8 cellular contexts compared by ENCODE assay signal in genomic region chr12:62934799-62935674, GRCh38. TPM values are rescaled to one million over a fixed set of nuclear protein-coding genes. Genes with fewer than 3 reads are reported as not detected.
DNase-seq lines count a peak whose midpoint lies in the region; ATAC-seq and TF ChIP-seq lines count a peak whose summit lies in the region.

A gene with protein sequence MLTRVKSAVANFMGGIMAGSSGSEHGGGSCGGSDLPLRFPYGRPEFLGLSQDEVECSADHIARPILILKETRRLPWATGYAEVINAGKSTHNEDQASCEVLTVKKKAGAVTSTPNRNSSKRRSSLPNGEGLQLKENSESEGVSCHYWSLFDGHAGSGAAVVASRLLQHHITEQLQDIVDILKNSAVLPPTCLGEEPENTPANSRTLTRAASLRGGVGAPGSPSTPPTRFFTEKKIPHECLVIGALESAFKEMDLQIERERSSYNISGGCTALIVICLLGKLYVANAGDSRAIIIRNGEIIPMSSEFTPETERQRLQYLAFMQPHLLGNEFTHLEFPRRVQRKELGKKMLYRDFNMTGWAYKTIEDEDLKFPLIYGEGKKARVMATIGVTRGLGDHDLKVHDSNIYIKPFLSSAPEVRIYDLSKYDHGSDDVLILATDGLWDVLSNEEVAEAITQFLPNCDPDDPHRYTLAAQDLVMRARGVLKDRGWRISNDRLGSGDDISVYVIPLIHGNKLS (minus strand): TSS chr12:62935150. CDS start chr12:62934736, 414 bp downstream.

- no peaks in the 10 kb centered on the region for H3K36me3 ChIP-seq in neural cell (ENCODE audit: insufficient read depth, low read length)
- no peaks in the 10 kb centered on the region for H3K36me3 ChIP-seq in aorta (ENCODE audit: control insufficient read depth in 1 of 2, insufficient read depth in 2 of 2, low read length in 1 of 2)

- H2AFZ ChIP-seq in neural cell (ENCODE audit: low read depth, low read length) = peak within 1 kb of the TSS; percentile 30

- no peaks in the 10 kb centered on the region for H3K79me2 ChIP-seq in neural cell (replicated peaks; ENCODE audit: insufficient read depth, low read length)

- H3K4me3 ChIP-seq in neural cell (ENCODE audit: low read length) (peak within 1 kb of the TSS; percentile 94), aorta (ENCODE audit: low read length in 2 of 2) (peak within 1 kb of the TSS; percentile 56 to 70)

- H3K27me3 ChIP-seq in neural cell (ENCODE audit: insufficient read depth, low read depth, low read length) (peaks cover 10% of the 10 kb centered on the region), aorta (ENCODE audit: control insufficient read depth in 1 of 2, insufficient read depth in 2 of 2, low read length in 1 of 2) (no peaks in the 10 kb centered on the region)

- H3K27ac ChIP-seq in neural cell (ENCODE audit: low read length) (no peak within 1 kb of the TSS), aorta (ENCODE audit: low read depth in 1 of 2, low read length in 2 of 2) (peak within 1 kb of the TSS; percentile 4 to 50)

- no peaks in the 10 kb centered on the region for H3K36me3 Mint-ChIP-seq in activated T-helper 2 cell treated with anti-CD3 and anti-CD28 coated beads, Interferon-gamma antibody, Interleukin-2, Interleukin-4, amounts not matched to agents 10 μg/mL and 5 μg/mL and 100 μg/mL, durations not matched to agents 14 hours and 24 hours and 36 hours (ENCODE audit: low read depth)

- no peaks in the 10 kb centered on the region for H3K9me3 Mint-ChIP-seq in activated T-helper 2 cell treated with anti-CD3 and anti-CD28 coated beads, Interferon-gamma antibody, Interleukin-2, Interleukin-4, amounts not matched to agents 10 μg/mL and 5 μg/mL and 100 μg/mL, durations not matched to agents 14 hours and 24 hours and 36 hours

- H3K4me2 ChIP-seq in neural cell (ENCODE audit: low read length) = peak within 1 kb of the TSS; percentile 71

- peak; percentile 88 for TF ChIP-seq CTCF in neural cell (IDR thresholded peaks at IDR 0.05; ENCODE audit: poor library complexity, severe bottlenecking)

- peak; percentile 52 for TF ChIP-seq RAD21 in neural cell (conservative IDR thresholded peaks at IDR 0.05)

- no peaks in the 10 kb centered on the region for H3K9me3 ChIP-seq in neural cell (ENCODE audit: low read length)
- no peaks in the 10 kb centered on the region for H3K9me3 ChIP-seq in aorta (ENCODE audit: control insufficient read depth, low read length)

- H3K27ac Mint-ChIP-seq in activated T-helper 2 cell treated with anti-CD3 and anti-CD28 coated beads, Interferon-gamma antibody, Interleukin-2, Interleukin-4, amounts not matched to agents 10 μg/mL and 5 μg/mL and 100 μg/mL, durations not matched to agents 14 hours and 24 hours and 36 hours = no peak within 1 kb of the TSS

- intact Hi-C loops in activated T-helper 2 cell treated with anti-CD3 and anti-CD28 coated beads, Interferon-gamma antibody, Interleukin-2, Interleukin-4, amounts not matched to agents 10 μg/mL and 5 μg/mL and 100 μg/mL, durations not matched to agents 14 hours and 24 hours and 36 hours (cut with micrococcal nuclease) = loop anchor here (10.0 kb wide), 1 partner anchor 120 kb away; no protein-coding TSS in a partner anchor
- intact Hi-C loops in aorta (cut with DNase I) = loop anchor here (1.0 to 10.0 kb wide), 6 partner anchors 68 to 122 kb away; no protein-coding TSS in a partner anchor

- WGBS in aorta, 2 donors = 2% methylated on average over 48 to 69 of the region's 69 CpGs

- no peaks in the 10 kb centered on the region for H4K20me1 ChIP-seq in neural cell (ENCODE audit: insufficient read depth)

- peaks cover 36% of the 10 kb centered on the region for H3K27me3 Mint-ChIP-seq in activated T-helper 2 cell treated with anti-CD3 and anti-CD28 coated beads, Interferon-gamma antibody, Interleukin-2, Interleukin-4, amounts not matched to agents 10 μg/mL and 5 μg/mL and 100 μg/mL, durations not matched to agents 14 hours and 24 hours and 36 hours (ENCODE audit: low read depth)

- no peaks in the 10 kb centered on the region for H3K9me2 ChIP-seq in neural cell (ENCODE audit: insufficient read depth, low read length)

- peaks cover 5% of the 10 kb centered on the region for H3F3A ChIP-seq in neural cell (ENCODE audit: insufficient read depth, low read length, poor library complexity, severe bottlenecking)

- H3K4me1 ChIP-seq in aorta (ENCODE audit: control insufficient read depth in 1 of 2, insufficient read depth in 2 of 2, low read length in 2 of 2) = no peaks in the 10 kb centered on the region

- TF ChIP-seq EP300 in neural cell (conservative IDR thresholded peaks at IDR 0.05; ENCODE audit: poor library complexity, severe bottlenecking) = peak; percentile 21

- ATAC-seq in GM19455 (IDR thresholded peaks at IDR 0.05; ENCODE audit: unreplicated experiment) (peak; percentile 77), HG03469 (IDR thresholded peaks at IDR 0.05; ENCODE audit: unreplicated experiment) (peak; percentile 76), aorta (ENCODE audit: low FRiP score) (peak; percentile 76)

- DNase-seq in DMS153 (lab: John Stamatoyannopoulos, UW) = peak; percentile 80
- peak; percentile 92 for DNase-seq in NCI-H526 treated with DMSO at 0.1 percent for 48 hours (lab: John Stamatoyannopoulos, UW)
- peak; percentile 15 for DNase-seq in activated T-helper 2 cell treated with anti-CD3 and anti-CD28 coated beads, Interferon-gamma antibody, Interleukin-2, Interleukin-4, amounts not matched to agents 10 μg/mL and 5 μg/mL and 100 μg/mL, durations not matched to agents 14 hours and 24 hours and 36 hours (ENCODE audit: low spot score)
- peak; percentile 72 for DNase-seq in germinal center (ENCODE audit: low spot score)
- DNase-seq in aorta = peak; percentile 76 to 87

- H3K4me3 Mint-ChIP-seq in activated T-helper 2 cell treated with anti-CD3 and anti-CD28 coated beads, Interferon-gamma antibody, Interleukin-2, Interleukin-4, amounts not matched to agents 10 μg/mL and 5 μg/mL and 100 μg/mL, durations not matched to agents 14 hours and 24 hours and 36 hours (ENCODE audit: low read depth) = peak within 1 kb of the TSS; percentile 83

- H3K4me1 Mint-ChIP-seq in activated T-helper 2 cell treated with anti-CD3 and anti-CD28 coated beads, Interferon-gamma antibody, Interleukin-2, Interleukin-4, amounts not matched to agents 10 μg/mL and 5 μg/mL and 100 μg/mL, durations not matched to agents 14 hours and 24 hours and 36 hours (ENCODE audit: low read depth) = peaks cover 6% of the 10 kb centered on the region

- H3K9ac ChIP-seq in neural cell (ENCODE audit: low read length) = peak within 1 kb of the TSS; percentile 61

TF ChIP-seq in neural cell, 6 proteins besides CTCF, POLR2A, EP300 and RAD21:
- TF ChIP-seq MXI1 (conservative IDR thresholded peaks at IDR 0.05; ENCODE audit: poor library complexity, severe bottlenecking) (peak; percentile 87), TAF1 (IDR thresholded peaks at IDR 0.05; ENCODE audit: low read depth) (peak; percentile 23), EZH2 (IDR thresholded peaks at IDR 0.05; ENCODE audit: borderline replicate concordance, insufficient read depth, low read length, poor library complexity, severe bottlenecking) (no peak), SMC3 (conservative IDR thresholded peaks at IDR 0.05; ENCODE audit: poor library complexity) (peak; percentile 60), REST (IDR thresholded peaks at IDR 0.05; ENCODE audit: borderline replicate concordance) (peak; percentile 49), POLR2AphosphoS5 (IDR thresholded peaks at IDR 0.05) (peak; percentile 54)

RNA-seq across cellular contexts. Expression of the gene that starts here (rescaled TPM):
- 0.11 TPM in 1 of 2 replicates, not detected in the other for total RNA-seq in activated T-helper 2 cell treated with anti-CD3 and anti-CD28 coated beads, Interferon-gamma antibody, Interleukin-2, Interleukin-4, amounts not matched to agents 10 μg/mL and 5 μg/mL and 100 μg/mL, durations not matched to agents 14 hours and 24 hours and 36 hours
- 3.9 and 7.0 TPM in 2 replicates for polyA plus RNA-seq in neural cell
- 6.3 and 8.0 TPM in 2 replicates for polyA minus RNA-seq in neural cell
- total RNA-seq in aorta = 1 to 10 TPM; 5.0 to 9.3 TPM
- polyA plus RNA-seq in aorta = 1 to 10 TPM; 1.3 to 2.4 TPM

Comparison
In these comparisons a context has a peak if more than half of its experiments do, and no peak if none do; other contexts are left out.
1. Peak in DNase-seq in activated T-helper 2 cell treated with anti-CD3 and anti-CD28 coated beads, Interferon-gamma antibody, Interleukin-2, Interleukin-4, amounts not matched to agents 10 μg/mL and 5 μg/mL and 100 μg/mL, durations not matched to agents 14 hours and 24 hours and 36 hours; RNA of the gene not detected or under 1 TPM.
2. DNase-seq: peak in every context shown above with its lines; median percentile 92 in NCI-H526 treated with DMSO at 0.1 percent for 48 hours; 82 in aorta; 80 in DMS153; 72 in germinal center; 15 in activated T-helper 2 cell treated with anti-CD3 and anti-CD28 coated beads, Interferon-gamma antibody, Interleukin-2, Interleukin-4, amounts not matched to agents 10 μg/mL and 5 μg/mL and 100 μg/mL, durations not matched to agents 14 hours and 24 hours and 36 hours.